In the genomic region with DNA sequence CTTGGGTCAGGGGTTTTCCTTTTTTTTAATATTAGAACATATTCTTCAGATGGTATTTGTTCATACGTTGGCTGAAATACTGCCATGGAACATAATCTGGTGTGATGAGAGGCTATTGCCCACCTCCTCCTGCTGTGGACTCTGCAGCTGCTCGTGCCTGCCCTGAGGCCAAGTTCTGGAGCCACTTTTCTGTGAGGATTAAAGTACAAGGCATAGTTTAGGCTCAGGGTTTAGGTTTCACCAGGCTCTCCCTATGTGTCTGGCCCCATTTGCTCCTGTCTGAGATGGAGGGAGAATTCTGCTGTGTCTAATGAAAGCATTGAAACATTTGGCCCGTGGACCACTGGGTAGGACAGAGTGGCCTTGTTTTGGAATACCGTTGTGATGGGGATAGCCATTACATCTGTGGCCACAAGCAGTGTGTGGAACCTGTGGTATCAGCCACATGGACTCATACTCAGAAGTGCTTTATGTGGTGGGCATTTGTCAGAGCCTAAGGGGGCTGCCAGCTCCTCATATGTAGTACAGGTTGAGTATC, we compare ENCODE assay signal across 16 cellular contexts.
"Had no signal": no experiment of that assay in that cellular context is flagged by ENCODE, and none has a peak within 500 bp of the region (broad histone marks: within the 10 kb centered on the region; RNA-seq: fewer than 3 reads in every experiment).

No MANE protein-coding gene starts in this region.

- H3K27ac ChIP-seq: epithelial cell of prostate, lower lobe of right lung, pancreas, upper lobe of right lung had no signal

- DNase-seq: activated CD4-positive, CD25-positive, alpha-beta regulatory T cell treated with anti-CD3 and anti-CD28 coated beads, Interleukin-2, amount 50 U/mL, for 72 hours; activated naive CD4-positive, alpha-beta T cell; activated naive CD8-positive, alpha-beta T cell treated with anti-CD3 and anti-CD28 coated beads, Interleukin-2, amount 50 U/mL, for 24 hours; activated T-cell treated with anti-CD3 and anti-CD28 coated beads for 4 hours; heart left ventricle; immature natural killer cell; lower lobe of right lung; pancreas; small intestine; stimulated activated CD4-positive, alpha-beta T cell treated with anti-CD3 and anti-CD28 coated beads, Interleukin-4, amount 100 ng/mL, for 24 hours; stimulated activated naive CD4-positive, alpha-beta T cell; T1000; upper lobe of right lung had no signal

- H3K9me3 Mint-ChIP-seq: activated naive CD8-positive, alpha-beta T cell treated with anti-CD3 and anti-CD28 coated beads, Interleukin-2, amount 50 U/mL, for 24 hours; immature natural killer cell; mesothelial cell of epicardium had no signal

- FAIRE-seq: frontal cortex, pancreas, small intestine had no signal

- H3K27ac Mint-ChIP-seq: activated naive CD8-positive, alpha-beta T cell treated with anti-CD3 and anti-CD28 coated beads, Interleukin-2, amount 50 U/mL, for 24 hours; immature natural killer cell had no signal

- H3K27me3 Mint-ChIP-seq: activated naive CD8-positive, alpha-beta T cell treated with anti-CD3 and anti-CD28 coated beads, Interleukin-2, amount 50 U/mL, for 24 hours had no signal

- H3K4me3 Mint-ChIP-seq: activated naive CD8-positive, alpha-beta T cell treated with anti-CD3 and anti-CD28 coated beads, Interleukin-2, amount 50 U/mL, for 24 hours; mesothelial cell of epicardium had no signal

- H3K4me3 ChIP-seq: lower lobe of right lung, pancreas had no signal

- H3K9me3 ChIP-seq: heart left ventricle, lower lobe of right lung, pancreas, upper lobe of right lung had no signal

- H3K27me3 ChIP-seq: heart left ventricle, pancreas, upper lobe of right lung had no signal

- ATAC-seq: activated naive CD8-positive, alpha-beta T cell treated with anti-CD3 and anti-CD28 coated beads, Interleukin-2, amount 50 U/mL, for 24 hours; lower lobe of right lung; pancreas; upper lobe of right lung had no signal
